In the genomic region with DNA sequence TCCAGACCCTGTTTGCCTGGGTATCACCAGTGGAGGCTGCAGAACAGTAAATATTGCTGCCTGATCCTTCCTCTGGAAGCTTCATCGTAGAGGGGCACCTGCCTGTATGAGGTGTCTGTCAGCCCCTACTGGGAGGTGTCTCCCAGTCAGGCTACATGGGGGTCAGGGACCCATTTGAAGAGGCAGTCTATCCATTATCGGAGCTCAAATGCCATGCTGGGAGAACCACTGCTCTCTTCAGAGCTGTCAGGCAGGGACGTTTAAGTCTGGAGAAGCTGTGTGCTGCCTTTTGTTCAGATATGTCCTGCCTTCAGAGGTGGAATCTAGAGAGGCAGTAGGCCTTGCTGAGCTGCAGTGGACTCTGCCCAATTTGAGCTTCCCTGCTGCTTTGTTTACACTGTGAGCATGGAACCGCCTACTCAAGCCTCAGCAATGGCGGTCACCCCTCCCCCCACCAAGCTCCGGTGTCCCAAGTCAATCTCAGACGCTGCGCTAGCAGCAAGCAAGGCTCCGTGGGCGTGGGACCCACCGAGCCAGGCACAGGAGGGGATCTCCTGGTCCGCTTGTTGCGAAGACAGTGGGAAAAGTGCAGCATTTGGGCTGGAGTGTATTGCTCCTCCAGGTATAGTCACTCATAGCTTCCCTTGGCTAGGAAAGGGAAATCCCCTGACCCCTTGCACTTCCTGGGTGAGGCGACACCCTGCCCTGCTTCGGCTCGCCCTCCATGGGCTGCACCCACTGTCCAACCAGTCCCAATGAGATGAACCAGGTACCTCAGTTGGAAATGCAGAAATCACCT, we compare ENCODE assay signal across 1 cellular context.
TF ChIP-seq lines count a peak whose summit lies in the region.
"Not testable (repeated sequence)": the region's sequence is repeated elsewhere in the genome, so short reads cannot be mapped to it uniquely, and the experiment has no call there.

No MANE protein-coding gene starts in this region.

TF ChIP-seq in HepG2, 621 proteins besides CTCF, POLR2A, EP300 and RAD21 (continued from another document and continues in another):
- TF ChIP-seq, protein P1, sequence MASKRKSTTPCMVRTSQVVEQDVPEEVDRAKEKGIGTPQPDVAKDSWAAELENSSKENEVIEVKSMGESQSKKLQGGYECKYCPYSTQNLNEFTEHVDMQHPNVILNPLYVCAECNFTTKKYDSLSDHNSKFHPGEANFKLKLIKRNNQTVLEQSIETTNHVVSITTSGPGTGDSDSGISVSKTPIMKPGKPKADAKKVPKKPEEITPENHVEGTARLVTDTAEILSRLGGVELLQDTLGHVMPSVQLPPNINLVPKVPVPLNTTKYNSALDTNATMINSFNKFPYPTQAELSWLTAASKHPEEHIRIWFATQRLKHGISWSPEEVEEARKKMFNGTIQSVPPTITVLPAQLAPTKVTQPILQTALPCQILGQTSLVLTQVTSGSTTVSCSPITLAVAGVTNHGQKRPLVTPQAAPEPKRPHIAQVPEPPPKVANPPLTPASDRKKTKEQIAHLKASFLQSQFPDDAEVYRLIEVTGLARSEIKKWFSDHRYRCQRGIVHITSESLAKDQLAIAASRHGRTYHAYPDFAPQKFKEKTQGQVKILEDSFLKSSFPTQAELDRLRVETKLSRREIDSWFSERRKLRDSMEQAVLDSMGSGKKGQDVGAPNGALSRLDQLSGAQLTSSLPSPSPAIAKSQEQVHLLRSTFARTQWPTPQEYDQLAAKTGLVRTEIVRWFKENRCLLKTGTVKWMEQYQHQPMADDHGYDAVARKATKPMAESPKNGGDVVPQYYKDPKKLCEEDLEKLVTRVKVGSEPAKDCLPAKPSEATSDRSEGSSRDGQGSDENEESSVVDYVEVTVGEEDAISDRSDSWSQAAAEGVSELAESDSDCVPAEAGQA (IDR thresholded peaks at IDR 0.05; ENCODE audit: low read depth): peak; percentile 83
- TF ChIP-seq, protein P1 (CRISPR knock-in tag; IDR thresholded peaks at IDR 0.05; ENCODE audit: borderline replicate concordance): not testable (repeated sequence)
- 0 out of 2 replicates have a peak, but pooled peaks have one; percentile 32 for TF ChIP-seq ZNF746 (CRISPR knock-in tag; IDR thresholded peaks at IDR 0.05)
- TF ChIP-seq, protein P2, sequence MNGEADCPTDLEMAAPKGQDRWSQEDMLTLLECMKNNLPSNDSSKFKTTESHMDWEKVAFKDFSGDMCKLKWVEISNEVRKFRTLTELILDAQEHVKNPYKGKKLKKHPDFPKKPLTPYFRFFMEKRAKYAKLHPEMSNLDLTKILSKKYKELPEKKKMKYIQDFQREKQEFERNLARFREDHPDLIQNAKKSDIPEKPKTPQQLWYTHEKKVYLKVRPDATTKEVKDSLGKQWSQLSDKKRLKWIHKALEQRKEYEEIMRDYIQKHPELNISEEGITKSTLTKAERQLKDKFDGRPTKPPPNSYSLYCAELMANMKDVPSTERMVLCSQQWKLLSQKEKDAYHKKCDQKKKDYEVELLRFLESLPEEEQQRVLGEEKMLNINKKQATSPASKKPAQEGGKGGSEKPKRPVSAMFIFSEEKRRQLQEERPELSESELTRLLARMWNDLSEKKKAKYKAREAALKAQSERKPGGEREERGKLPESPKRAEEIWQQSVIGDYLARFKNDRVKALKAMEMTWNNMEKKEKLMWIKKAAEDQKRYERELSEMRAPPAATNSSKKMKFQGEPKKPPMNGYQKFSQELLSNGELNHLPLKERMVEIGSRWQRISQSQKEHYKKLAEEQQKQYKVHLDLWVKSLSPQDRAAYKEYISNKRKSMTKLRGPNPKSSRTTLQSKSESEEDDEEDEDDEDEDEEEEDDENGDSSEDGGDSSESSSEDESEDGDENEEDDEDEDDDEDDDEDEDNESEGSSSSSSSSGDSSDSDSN (CRISPR knock-in tag; IDR thresholded peaks at IDR 0.05): peak; percentile 61; the same call in 1 of the 2 replicates
- peak; percentile 76 for TF ChIP-seq ZNF264 (CRISPR knock-in tag; IDR thresholded peaks at IDR 0.05)
- TF ChIP-seq TOPORS (CRISPR knock-in tag; IDR thresholded peaks at IDR 0.05): 0 out of 2 replicates have a peak, but pooled peaks have one; percentile 39
- peak; percentile 50; the same call in 1 of the 2 replicates for TF ChIP-seq ZNF124 (CRISPR knock-in tag; IDR thresholded peaks at IDR 0.05)
- TF ChIP-seq, protein P3, sequence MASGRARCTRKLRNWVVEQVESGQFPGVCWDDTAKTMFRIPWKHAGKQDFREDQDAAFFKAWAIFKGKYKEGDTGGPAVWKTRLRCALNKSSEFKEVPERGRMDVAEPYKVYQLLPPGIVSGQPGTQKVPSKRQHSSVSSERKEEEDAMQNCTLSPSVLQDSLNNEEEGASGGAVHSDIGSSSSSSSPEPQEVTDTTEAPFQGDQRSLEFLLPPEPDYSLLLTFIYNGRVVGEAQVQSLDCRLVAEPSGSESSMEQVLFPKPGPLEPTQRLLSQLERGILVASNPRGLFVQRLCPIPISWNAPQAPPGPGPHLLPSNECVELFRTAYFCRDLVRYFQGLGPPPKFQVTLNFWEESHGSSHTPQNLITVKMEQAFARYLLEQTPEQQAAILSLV (CRISPR knock-in tag; IDR thresholded peaks at IDR 0.05; ENCODE audit: borderline replicate concordance): peak; percentile 67; the same call in 1 of the 2 replicates
- TF ChIP-seq, protein P4, sequence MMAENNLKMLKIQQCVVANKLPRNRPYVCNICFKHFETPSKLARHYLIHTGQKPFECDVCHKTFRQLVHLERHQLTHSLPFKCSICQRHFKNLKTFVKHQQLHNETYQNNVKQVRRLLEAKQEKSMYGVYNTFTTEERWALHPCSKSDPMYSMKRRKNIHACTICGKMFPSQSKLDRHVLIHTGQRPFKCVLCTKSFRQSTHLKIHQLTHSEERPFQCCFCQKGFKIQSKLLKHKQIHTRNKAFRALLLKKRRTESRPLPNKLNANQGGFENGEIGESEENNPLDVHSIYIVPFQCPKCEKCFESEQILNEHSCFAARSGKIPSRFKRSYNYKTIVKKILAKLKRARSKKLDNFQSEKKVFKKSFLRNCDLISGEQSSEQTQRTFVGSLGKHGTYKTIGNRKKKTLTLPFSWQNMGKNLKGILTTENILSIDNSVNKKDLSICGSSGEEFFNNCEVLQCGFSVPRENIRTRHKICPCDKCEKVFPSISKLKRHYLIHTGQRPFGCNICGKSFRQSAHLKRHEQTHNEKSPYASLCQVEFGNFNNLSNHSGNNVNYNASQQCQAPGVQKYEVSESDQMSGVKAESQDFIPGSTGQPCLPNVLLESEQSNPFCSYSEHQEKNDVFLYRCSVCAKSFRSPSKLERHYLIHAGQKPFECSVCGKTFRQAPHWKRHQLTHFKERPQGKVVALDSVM (CRISPR knock-in tag; IDR thresholded peaks at IDR 0.05): 0 out of 2 replicates have a peak, but pooled peaks have one; percentile 10
- peak; percentile 43; the same call in 1 of the 2 replicates for TF ChIP-seq ZNF598 (CRISPR knock-in tag; IDR thresholded peaks at IDR 0.05; ENCODE audit: borderline replicate concordance)
- TF ChIP-seq, protein P5, sequence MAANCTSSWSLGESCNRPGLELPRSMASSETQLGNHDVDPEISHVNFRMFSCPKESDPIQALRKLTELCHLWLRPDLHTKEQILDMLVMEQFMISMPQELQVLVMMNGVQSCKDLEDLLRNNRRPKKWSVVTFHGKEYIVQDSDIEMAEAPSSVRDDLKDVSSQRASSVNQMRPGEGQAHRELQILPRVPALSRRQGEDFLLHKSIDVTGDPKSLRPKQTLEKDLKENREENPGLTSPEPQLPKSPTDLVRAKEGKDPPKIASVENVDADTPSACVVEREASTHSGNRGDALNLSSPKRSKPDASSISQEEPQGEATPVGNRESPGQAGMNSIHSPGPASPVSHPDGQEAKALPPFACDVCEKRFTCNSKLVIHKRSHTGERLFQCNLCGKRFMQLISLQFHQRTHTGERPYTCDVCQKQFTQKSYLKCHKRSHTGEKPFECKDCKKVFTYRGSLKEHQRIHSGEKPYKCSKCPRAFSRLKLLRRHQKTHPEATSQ (CRISPR knock-in tag; IDR thresholded peaks at IDR 0.05; ENCODE audit: borderline replicate concordance): peak; percentile 87; the same call in 1 of the 2 replicates
- 0 out of 2 replicates have a peak, but pooled peaks have one; percentile 49 for TF ChIP-seq ZNF878 (CRISPR knock-in tag; IDR thresholded peaks at IDR 0.05)
- TF ChIP-seq CREM (IDR thresholded peaks at IDR 0.05): peak; percentile 56; the same call in 1 of the 2 replicates
- TF ChIP-seq CREM (CRISPR knock-in tag; IDR thresholded peaks at IDR 0.05); MAZ (IDR thresholded peaks at IDR 0.05; ENCODE audit: borderline replicate concordance, low read depth, low read length): not testable (repeated sequence)
- TF ChIP-seq ZNF317 (CRISPR knock-in tag; IDR thresholded peaks at IDR 0.05): peak; percentile 33; the same call in 1 of the 2 replicates
- peak; percentile 63 for TF ChIP-seq ETV5 (CRISPR knock-in tag; IDR thresholded peaks at IDR 0.05; ENCODE audit: borderline replicate concordance)
- 0 out of 2 replicates have a peak, but pooled peaks have one; percentile 45 for TF ChIP-seq NCOR1 (IDR thresholded peaks at IDR 0.05; ENCODE audit: borderline replicate concordance, low read length)
- peak; percentile 27; the same call in 1 of the 2 replicates for TF ChIP-seq RELA (CRISPR knock-in tag; IDR thresholded peaks at IDR 0.05)
- peak; percentile 93; the same call in 1 of the 2 replicates for TF ChIP-seq MTA1 (CRISPR knock-in tag; IDR thresholded peaks at IDR 0.05; ENCODE audit: borderline replicate concordance)
- TF ChIP-seq, protein P6, sequence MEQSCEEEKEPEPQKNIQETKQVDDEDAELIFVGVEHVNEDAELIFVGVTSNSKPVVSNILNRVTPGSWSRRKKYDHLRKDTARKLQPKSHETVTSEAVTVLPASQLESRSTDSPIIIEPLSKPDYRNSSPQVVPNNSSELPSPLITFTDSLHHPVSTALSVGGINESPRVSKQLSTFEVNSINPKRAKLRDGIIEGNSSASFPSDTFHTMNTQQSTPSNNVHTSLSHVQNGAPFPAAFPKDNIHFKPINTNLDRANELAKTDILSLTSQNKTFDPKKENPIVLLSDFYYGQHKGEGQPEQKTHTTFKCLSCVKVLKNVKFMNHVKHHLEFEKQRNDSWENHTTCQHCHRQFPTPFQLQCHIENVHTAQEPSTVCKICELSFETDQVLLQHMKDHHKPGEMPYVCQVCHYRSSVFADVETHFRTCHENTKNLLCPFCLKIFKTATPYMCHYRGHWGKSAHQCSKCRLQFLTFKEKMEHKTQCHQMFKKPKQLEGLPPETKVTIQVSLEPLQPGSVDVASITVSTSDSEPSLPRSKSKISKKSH (CRISPR knock-in tag; IDR thresholded peaks at IDR 0.05; ENCODE audit: borderline replicate concordance): peak; percentile 71; the same call in 1 of the 2 replicates
- TF ChIP-seq ZNF629 (CRISPR knock-in tag; conservative IDR thresholded peaks at IDR 0.05): peak; percentile 46; the same call in 1 of the 2 replicates
- peak; percentile 63; the same call in 1 of the 2 replicates for TF ChIP-seq ZNF761 (CRISPR knock-in tag; conservative IDR thresholded peaks at IDR 0.05)
- peak; percentile 49; the same call in 1 of the 2 replicates for TF ChIP-seq MAZ (CRISPR knock-in tag; IDR thresholded peaks at IDR 0.05; ENCODE audit: low read depth)
- peak; percentile 63 for TF ChIP-seq NCOA2 (CRISPR knock-in tag; IDR thresholded peaks at IDR 0.05)
- TF ChIP-seq ZBTB38 (CRISPR knock-in tag; IDR thresholded peaks at IDR 0.05): peak; percentile 93
- TF ChIP-seq TBX2 (CRISPR knock-in tag; IDR thresholded peaks at IDR 0.05; ENCODE audit: borderline replicate concordance): peak; percentile 92
- TF ChIP-seq, protein P7, sequence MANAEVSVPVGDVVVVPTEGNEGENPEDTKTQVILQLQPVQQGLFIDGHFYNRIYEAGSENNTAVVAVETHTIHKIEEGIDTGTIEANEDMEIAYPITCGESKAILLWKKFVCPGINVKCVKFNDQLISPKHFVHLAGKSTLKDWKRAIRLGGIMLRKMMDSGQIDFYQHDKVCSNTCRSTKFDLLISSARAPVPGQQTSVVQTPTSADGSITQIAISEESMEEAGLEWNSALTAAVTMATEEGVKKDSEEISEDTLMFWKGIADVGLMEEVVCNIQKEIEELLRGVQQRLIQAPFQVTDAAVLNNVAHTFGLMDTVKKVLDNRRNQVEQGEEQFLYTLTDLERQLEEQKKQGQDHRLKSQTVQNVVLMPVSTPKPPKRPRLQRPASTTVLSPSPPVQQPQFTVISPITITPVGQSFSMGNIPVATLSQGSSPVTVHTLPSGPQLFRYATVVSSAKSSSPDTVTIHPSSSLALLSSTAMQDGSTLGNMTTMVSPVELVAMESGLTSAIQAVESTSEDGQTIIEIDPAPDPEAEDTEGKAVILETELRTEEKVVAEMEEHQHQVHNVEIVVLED (CRISPR knock-in tag; IDR thresholded peaks at IDR 0.05; ENCODE audit: borderline replicate concordance): peak; percentile 20; the same call in 1 of the 2 replicates
- 0 out of 2 replicates have a peak, but pooled peaks have one; percentile 68 for TF ChIP-seq MED13 (CRISPR knock-in tag; IDR thresholded peaks at IDR 0.05)
- peak; percentile 87 for TF ChIP-seq KMT2A (CRISPR knock-in tag; IDR thresholded peaks at IDR 0.05)
- peak; percentile 84; the same call in 1 of the 2 replicates for TF ChIP-seq HIVEP1 (CRISPR knock-in tag; IDR thresholded peaks at IDR 0.05)
- peak; percentile 96 for TF ChIP-seq POGZ (CRISPR knock-in tag; IDR thresholded peaks at IDR 0.05)
- TF ChIP-seq, protein P8, sequence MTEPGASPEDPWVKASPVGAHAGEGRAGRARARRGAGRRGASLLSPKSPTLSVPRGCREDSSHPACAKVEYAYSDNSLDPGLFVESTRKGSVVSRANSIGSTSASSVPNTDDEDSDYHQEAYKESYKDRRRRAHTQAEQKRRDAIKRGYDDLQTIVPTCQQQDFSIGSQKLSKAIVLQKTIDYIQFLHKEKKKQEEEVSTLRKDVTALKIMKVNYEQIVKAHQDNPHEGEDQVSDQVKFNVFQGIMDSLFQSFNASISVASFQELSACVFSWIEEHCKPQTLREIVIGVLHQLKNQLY (CRISPR knock-in tag; IDR thresholded peaks at IDR 0.05): peak; percentile 74
